9 cellular contexts compared by ENCODE assay signal in genomic region chr19:40225440-40226305, GRCh38. TPM values are rescaled to one million over a fixed set of nuclear protein-coding genes. Genes with fewer than 3 reads are reported as not detected.
DNase-seq lines count a peak whose midpoint lies in the region; ATAC-seq and TF ChIP-seq lines count a peak whose summit lies in the region.
"Had no signal": no experiment of that assay in that cellular context is flagged by ENCODE, and none has a peak within 500 bp of the region (broad histone marks: within the 10 kb centered on the region; RNA-seq: fewer than 3 reads in every experiment).

No MANE protein-coding gene starts in this region.

- ATAC-seq in upper lobe of right lung (no peak), HG02852 (IDR thresholded peaks at IDR 0.05; ENCODE audit: unreplicated experiment) (no peak), GM19395 (IDR thresholded peaks at IDR 0.05; ENCODE audit: unreplicated experiment) (no peak)

- POLR2A ChIA-PET in MCF 10A (lab: Yijun Ruan, JAX), result interaction anchor here (1.0 kb wide), 1 partner anchor 31 kb away, joined by 3 read pairs; no protein-coding TSS in a partner anchor

- H3K27ac ChIP-seq in breast epithelium (no peak overlapping the region), VCaP (peak overlapping the region; percentile 58), upper lobe of right lung (no peak overlapping the region)

- H3K36me3 ChIP-seq in breast epithelium, result no peaks in the 10 kb centered on the region
- no peaks in the 10 kb centered on the region for H3K36me3 ChIP-seq in upper lobe of right lung

- H3K27me3 Mint-ChIP-seq in MCF 10A (ENCODE audit: insufficient read depth, unreplicated experiment), result no peaks in the 10 kb centered on the region

- CTCF ChIA-PET in MCF 10A (lab: Yijun Ruan, JAX), result interaction anchor here (2.1 kb wide), 1 partner anchor 86 kb away, joined by 8 read pairs; no protein-coding TSS in a partner anchor

- no peak overlapping the region for H3K4me3 Mint-ChIP-seq in MCF 10A (ENCODE audit: unreplicated experiment)

- H3K9me3 Mint-ChIP-seq in MCF 10A (ENCODE audit: unreplicated experiment), result peaks cover 8% of the 10 kb centered on the region

- peaks cover 0 to 7% of the 10 kb centered on the region in 2 donors for H3K4me1 ChIP-seq in breast epithelium
- H3K4me1 ChIP-seq in upper lobe of right lung, result peaks cover 16% of the 10 kb centered on the region

- H3K4me1 Mint-ChIP-seq in MCF 10A (ENCODE audit: insufficient read depth, unreplicated experiment), result peaks cover 27% of the 10 kb centered on the region

- intact Hi-C loops in breast epithelium (cut with DNase I; ENCODE audit: low total_unique reads) (no loop called here), MCF 10A (cut with micrococcal nuclease) (no loop called here), upper lobe of right lung (cut with DNase I) (no loop called here)

- H3K27ac Mint-ChIP-seq in MCF 10A (ENCODE audit: low read depth, unreplicated experiment), result no peak overlapping the region

- no peaks in the 10 kb centered on the region for H3K9me3 ChIP-seq in breast epithelium
- no peaks in the 10 kb centered on the region for H3K9me3 ChIP-seq in upper lobe of right lung

- TF ChIP-seq CTCF in breast epithelium (IDR thresholded peaks at IDR 0.05) (no peak), MCF 10A (IDR thresholded peaks at IDR 0.05; ENCODE audit: unreplicated experiment) (no peak), VCaP (conservative IDR thresholded peaks at IDR 0.05) (peak; percentile 49), upper lobe of right lung (IDR thresholded peaks at IDR 0.05) (no peak)

- H3K4me3 ChIP-seq in breast epithelium (peak overlapping the region; percentile 25 to 43 (median 25)), upper lobe of right lung (peak overlapping the region; percentile 23)

- peaks cover 9% of the 10 kb centered on the region for H3K36me3 Mint-ChIP-seq in MCF 10A (ENCODE audit: insufficient read depth, unreplicated experiment)

- TF ChIP-seq POLR2A in breast epithelium (IDR thresholded peaks at IDR 0.05), result no peak

- no TSS peak for BruUV-seq in MCF 10A (replicated peaks; lab: Mats Ljungman, UMichigan)

- DNase-seq in breast epithelium (ENCODE audit: low spot score in 2 of 2) (no peak), MCF 10A (ENCODE audit: unreplicated experiment) (no peak), iris pigment epithelial cell (ENCODE audit: low read depth) (peak; percentile 38), upper lobe of right lung (no peak), inferior parietal cortex (ENCODE audit: extremely low spot score) (no peak)
- DNase-seq: stimulated activated CD4-positive, alpha-beta T cell treated with anti-CD3 and anti-CD28 coated beads, Interleukin-1b, Interleukin-23, amount 100 ng/mL, for 48 hours had no signal

- H3K27me3 ChIP-seq in breast epithelium (peaks cover 9 to 37% of the 10 kb centered on the region in 2 donors), upper lobe of right lung (peaks cover 34% of the 10 kb centered on the region)

RNA-seq across cellular contexts. Expression of gene CCNP, which starts 0.8 kb away (rescaled TPM):
- total RNA-seq in breast epithelium (1 to 10 TPM in 1 of 3 donors, under 1 TPM in 1, not detected in 1; 0.29 to 2.3 TPM), MCF 10A (2022) (2.1 and 2.2 TPM in 2 replicates), upper lobe of right lung (not detected)

RNA-seq across cellular contexts. Expression of gene TTC9B, which starts 7.5 kb away (rescaled TPM):
- under 1 TPM in 1 of 3 donors, not detected in 2; 0.29 TPM for total RNA-seq in breast epithelium
- total RNA-seq in MCF 10A (2022), result not detected in 2 replicates
- total RNA-seq in upper lobe of right lung, result not detected

RNA-seq across cellular contexts. Expression of gene MAP3K10, which starts 34.4 kb away (rescaled TPM):
- 10 to 100 TPM in 2 of 3 donors, 1 to 10 TPM in 1; 6.1 to 13.5 (median 10.2) TPM for total RNA-seq in breast epithelium
- total RNA-seq in MCF 10A (2022), result 17.1 and 23.2 TPM in 2 replicates
- 17.2 TPM for total RNA-seq in upper lobe of right lung

RNA-seq across cellular contexts. Expression of gene AKT2, which starts 59.5 kb away (rescaled TPM):
- total RNA-seq in breast epithelium (10 to 100 TPM; 83.4 to 88.3 (median 84.9) TPM), MCF 10A (2022) (108 and 111 TPM in 2 replicates), upper lobe of right lung (103 TPM)
